Comparison of ENCODE assay signal across 2 cellular contexts in genomic region chr7:100048680-100049079, GRCh38.
TF ChIP-seq lines count a peak whose summit lies in the region.

No MANE protein-coding gene starts in this region.

TF ChIP-seq in IMR-90, 13 proteins besides CTCF, POLR2A, EP300 and RAD21:
- no peak for TF ChIP-seq MXI1 (IDR thresholded peaks at IDR 0.05; ENCODE audit: borderline replicate concordance, low read depth, low read length)
- TF ChIP-seq BHLHE40 (IDR thresholded peaks at IDR 0.05; ENCODE audit: low read depth, low read length) = no peak
- TF ChIP-seq SMC3 (IDR thresholded peaks at IDR 0.05; ENCODE audit: low read depth, low read length) = no peak
- no peak for TF ChIP-seq CHD1 (IDR thresholded peaks at IDR 0.05; ENCODE audit: low read depth, low read length)
- TF ChIP-seq CEBPB (IDR thresholded peaks at IDR 0.05; ENCODE audit: low read depth, low read length) = no peak
- no peak for TF ChIP-seq FOS (IDR thresholded peaks at IDR 0.05; ENCODE audit: low read depth, low read length)
- no peak for TF ChIP-seq ELK1 (IDR thresholded peaks at IDR 0.05; ENCODE audit: borderline replicate concordance, low read depth, low read length)
- no peak for TF ChIP-seq MAZ (IDR thresholded peaks at IDR 0.05; ENCODE audit: borderline replicate concordance, low read depth, low read length)
- no peak for TF ChIP-seq RCOR1 (IDR thresholded peaks at IDR 0.05; ENCODE audit: insufficient replicate concordance, low read length)

TF ChIP-seq in HepG2, 621 proteins besides CTCF, POLR2A, EP300 and RAD21:
- TF ChIP-seq HNF4A (CRISPR knock-in tag; IDR thresholded peaks at IDR 0.05) = no peak
- TF ChIP-seq NFRKB (IDR thresholded peaks at IDR 0.05) = no peak
- no peak for TF ChIP-seq TEF (CRISPR knock-in tag; IDR thresholded peaks at IDR 0.05)
- no peak for TF ChIP-seq ATF5 (CRISPR knock-in tag; IDR thresholded peaks at IDR 0.05; ENCODE audit: low read depth)
- no peak for TF ChIP-seq ZNF878 (CRISPR knock-in tag; IDR thresholded peaks at IDR 0.05)
- TF ChIP-seq MTF1 (CRISPR knock-in tag; IDR thresholded peaks at IDR 0.05) = no peak
- TF ChIP-seq, protein P1, sequence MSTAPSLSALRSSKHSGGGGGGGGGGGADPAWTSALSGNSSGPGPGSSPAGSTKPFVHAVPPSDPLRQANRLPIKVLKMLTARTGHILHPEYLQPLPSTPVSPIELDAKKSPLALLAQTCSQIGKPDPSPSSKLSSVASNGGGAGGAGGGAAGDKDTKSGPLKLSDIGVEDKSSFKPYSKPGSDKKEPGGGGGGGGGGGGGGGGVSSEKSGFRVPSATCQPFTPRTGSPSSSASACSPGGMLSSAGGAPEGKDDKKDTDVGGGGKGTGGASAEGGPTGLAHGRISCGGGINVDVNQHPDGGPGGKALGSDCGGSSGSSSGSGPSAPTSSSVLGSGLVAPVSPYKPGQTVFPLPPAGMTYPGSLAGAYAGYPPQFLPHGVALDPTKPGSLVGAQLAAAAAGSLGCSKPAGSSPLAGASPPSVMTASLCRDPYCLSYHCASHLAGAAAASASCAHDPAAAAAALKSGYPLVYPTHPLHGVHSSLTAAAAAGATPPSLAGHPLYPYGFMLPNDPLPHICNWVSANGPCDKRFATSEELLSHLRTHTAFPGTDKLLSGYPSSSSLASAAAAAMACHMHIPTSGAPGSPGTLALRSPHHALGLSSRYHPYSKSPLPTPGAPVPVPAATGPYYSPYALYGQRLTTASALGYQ (CRISPR knock-in tag; IDR thresholded peaks at IDR 0.05) = no peak
- TF ChIP-seq KAT2B (IDR thresholded peaks at IDR 0.05; ENCODE audit: borderline replicate concordance, low read depth, low read length) = no peak
- no peak for TF ChIP-seq NCOA2 (CRISPR knock-in tag; IDR thresholded peaks at IDR 0.05)
- no peak for TF ChIP-seq PCBP1 (IDR thresholded peaks at IDR 0.05; ENCODE audit: borderline replicate concordance, low read depth, low read length)
- TF ChIP-seq ISX (CRISPR knock-in tag; conservative IDR thresholded peaks at IDR 0.05) = no peak
TF ChIP-seq in HepG2: peak in this region for 0.
